9 cellular contexts compared by ENCODE assay signal in the genomic region with DNA sequence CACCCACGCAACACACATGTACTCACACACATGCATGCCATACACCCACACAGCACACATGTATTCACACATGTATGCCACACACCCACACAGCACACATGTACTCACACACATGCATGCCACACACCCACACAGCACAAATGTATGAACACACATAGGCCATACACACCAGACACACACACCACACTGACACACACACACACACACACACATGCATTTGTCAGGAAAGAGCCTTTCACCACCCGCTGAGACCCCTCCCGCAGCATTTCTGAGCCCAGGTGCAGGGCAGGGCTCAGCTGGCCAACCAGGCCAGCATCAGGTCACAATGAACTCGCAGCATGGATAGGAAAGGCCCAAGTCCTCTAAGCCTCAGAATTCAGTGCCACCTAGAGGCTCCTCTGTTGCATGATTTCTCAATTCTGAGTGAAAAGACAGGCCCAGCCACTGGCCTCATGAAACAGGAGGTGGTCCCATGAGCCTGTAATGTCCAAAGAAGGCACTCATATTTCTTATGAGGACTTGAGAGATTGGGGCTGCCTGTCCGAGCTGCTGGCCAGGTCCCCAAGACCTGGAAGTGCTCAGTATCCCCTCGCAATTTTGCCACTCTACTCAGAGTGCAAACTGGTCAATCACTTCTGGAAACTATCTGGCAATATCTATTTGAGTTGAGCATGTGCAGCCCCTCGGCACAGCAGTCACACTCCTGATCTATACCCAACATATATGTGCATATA. TPM values are rescaled to one million over a fixed set of nuclear protein-coding genes. Genes with fewer than 3 reads are reported as not detected.
DNase-seq lines count a peak whose midpoint lies in the region; ATAC-seq and TF ChIP-seq lines count a peak whose summit lies in the region.
"Had no signal": no experiment of that assay in that cellular context is flagged by ENCODE, and none has a peak within 500 bp of the region (broad histone marks: within the 10 kb centered on the region; RNA-seq: fewer than 3 reads in every experiment).

No MANE protein-coding gene starts in this region.

- H3K4me3 Mint-ChIP-seq in T-cell, result no peak overlapping the region
- H3K4me3 Mint-ChIP-seq: activated naive CD8-positive, alpha-beta T cell treated with anti-CD3 and anti-CD28 coated beads, Interleukin-2, amount 10 ng/mL, durations not matched to agents 7 days and 5 days had no signal

- H3K79me2 ChIP-seq in SK-N-SH (ENCODE audit: insufficient read depth) (no peaks in the 10 kb centered on the region), neural cell (replicated peaks; ENCODE audit: insufficient read depth, low read length) (no peaks in the 10 kb centered on the region)

- no peaks in the 10 kb centered on the region for H3F3A ChIP-seq in SK-N-SH (replicated peaks; ENCODE audit: insufficient read depth)
- H3F3A ChIP-seq in neural cell (ENCODE audit: insufficient read depth, low read length, poor library complexity, severe bottlenecking), result no peaks in the 10 kb centered on the region

- H3K9ac ChIP-seq in SK-N-SH (no peak overlapping the region), neural cell (ENCODE audit: low read length) (no peak overlapping the region)

- TF ChIP-seq EP300 in SK-N-SH (IDR thresholded peaks at IDR 0.05; ENCODE audit: borderline replicate concordance in 1 of 2, low read depth in 1 of 2, low read length in 1 of 2) (no peak), neural cell (conservative IDR thresholded peaks at IDR 0.05; ENCODE audit: poor library complexity, severe bottlenecking) (no peak)

- no peaks in the 10 kb centered on the region for H3K27me3 ChIP-seq in SK-N-SH (ENCODE audit: insufficient read depth)
- H3K27me3 ChIP-seq in neural cell (ENCODE audit: insufficient read depth, low read depth, low read length), result no peaks in the 10 kb centered on the region

- POLR2A ChIA-PET in SK-N-SH (lab: Yijun Ruan, JAX), result interaction anchor here (1.4 to 1.5 kb wide), 3 partner anchors 136 to 320 kb away, joined by 3 to 5 read pairs (median 4); a partner anchor contains a TSS
- POLR2A ChIA-PET in T-cell (lab: Charles Lee), result no interaction called here

- H4K20me1 ChIP-seq in SK-N-SH (ENCODE audit: insufficient read depth) (no peaks in the 10 kb centered on the region), neural cell (ENCODE audit: insufficient read depth) (no peaks in the 10 kb centered on the region)

- peak; percentile 41 for ATAC-seq in activated naive CD4-positive, alpha-beta T cell treated with anti-CD3 and anti-CD28 coated beads, Interleukin-2, amount 50 U/mL, for 72 hours
- no peak for ATAC-seq in T-cell (replicated peaks in 1 of 4)
- no peak for ATAC-seq in GM21576 (IDR thresholded peaks at IDR 0.05; ENCODE audit: unreplicated experiment)

- H3K9me3 ChIP-seq in SK-N-SH (no peaks in the 10 kb centered on the region), neural cell (ENCODE audit: low read length) (peaks cover 13% of the 10 kb centered on the region)

- DNase-seq in activated naive CD4-positive, alpha-beta T cell treated with anti-CD3 and anti-CD28 coated beads, Interleukin-2, amount 50 U/mL, for 72 hours (ENCODE audit: low spot score in 2 of 2), result no peak
- no peak for DNase-seq in activated naive CD4-positive, alpha-beta T cell treated with Interleukin-2 at 50 U/mL for 16 hours
- DNase-seq in NCI-H1436 treated with DMSO at 0.1 percent for 48 hours (lab: John Stamatoyannopoulos, UW) (peak; percentile 14), SK-N-SH (peak; percentile 70), fibroblast of mammary gland (ENCODE audit: low read depth) (peak; percentile 82), T-cell (no peak)
- DNase-seq: activated naive CD8-positive, alpha-beta T cell treated with anti-CD3 and anti-CD28 coated beads, Interleukin-2, amount 10 ng/mL, durations not matched to agents 7 days and 5 days had no signal

- H3K4me1 ChIP-seq in SK-N-SH (ENCODE audit: control insufficient read depth in 1 of 2, insufficient read depth in 2 of 2, low read depth in 1 of 2, low read length in 1 of 2), result peaks cover 0 to 8% of the 10 kb centered on the region in 2 experiments; a peak in 1 of 4 replicates

- H3K4me2 ChIP-seq in SK-N-SH (no peak overlapping the region), neural cell (ENCODE audit: low read length) (no peak overlapping the region)

- H3K36me3 ChIP-seq in SK-N-SH (replicated peaks in 1 of 2; ENCODE audit: control insufficient read depth in 1 of 2, insufficient read depth in 2 of 2, low read length in 1 of 2) (no peaks in the 10 kb centered on the region), neural cell (ENCODE audit: insufficient read depth, low read length) (no peaks in the 10 kb centered on the region)

- CTCF ChIA-PET in SK-N-SH (lab: Yijun Ruan, JAX) (interaction anchor here (0.5 to 2.8 kb wide), 54 partner anchors 8 to 464 kb away, joined by 3 to 42 read pairs (median 4); a partner anchor contains a TSS), T-cell (lab: Charles Lee) (no interaction called here)

- TF ChIP-seq RAD21 in SK-N-SH (IDR thresholded peaks at IDR 0.05; ENCODE audit: low read length) (peak; percentile 93), neural cell (conservative IDR thresholded peaks at IDR 0.05) (peak; percentile 86)

- H3K27ac Mint-ChIP-seq in activated naive CD4-positive, alpha-beta T cell treated with anti-CD3 and anti-CD28 coated beads, Interleukin-2, amount 50 U/mL, for 72 hours, result no peak overlapping the region
- no peak overlapping the region for H3K27ac Mint-ChIP-seq in T-cell
- H3K27ac Mint-ChIP-seq: activated naive CD8-positive, alpha-beta T cell treated with anti-CD3 and anti-CD28 coated beads, Interleukin-2, amount 10 ng/mL, durations not matched to agents 7 days and 5 days had no signal

- H3K27me3 Mint-ChIP-seq in T-cell, result peaks cover 0 to 3% of the 10 kb centered on the region in 2 donors

- WGBS in SK-N-SH (ENCODE audit: low lambda C conversion rate), result 24% methylated on average over 5 of the region's 7 CpGs

- no peak overlapping the region for H2AFZ ChIP-seq in SK-N-SH (ENCODE audit: low read depth)
- no peak overlapping the region for H2AFZ ChIP-seq in neural cell (ENCODE audit: low read depth, low read length)

- H3K36me3 Mint-ChIP-seq in activated naive CD4-positive, alpha-beta T cell treated with anti-CD3 and anti-CD28 coated beads, Interleukin-2, amount 50 U/mL, for 72 hours, result peaks cover 0 to 6% of the 10 kb centered on the region in 2 donors
- peaks cover 4% of the 10 kb centered on the region for H3K36me3 Mint-ChIP-seq in T-cell

- H3K9me3 Mint-ChIP-seq in activated naive CD4-positive, alpha-beta T cell treated with anti-CD3 and anti-CD28 coated beads, Interleukin-2, amount 50 U/mL, for 72 hours, result peaks cover 0 to 8% of the 10 kb centered on the region in 2 donors
- peaks cover 9 to 13% (median 10%) of the 10 kb centered on the region in 3 donors for H3K9me3 Mint-ChIP-seq in T-cell

- peak; percentile 72 for TF ChIP-seq CTCF in SK-N-SH (IDR thresholded peaks at IDR 0.05)
- peak; percentile 63 for TF ChIP-seq CTCF in fibroblast of mammary gland (conservative IDR thresholded peaks at IDR 0.05; ENCODE audit: control insufficient read depth, insufficient read depth, low read depth, low read length)
- TF ChIP-seq CTCF in neural cell (IDR thresholded peaks at IDR 0.05; ENCODE audit: poor library complexity, severe bottlenecking), result peak; percentile 83

- no peak overlapping the region for H3K4me3 ChIP-seq in SK-N-SH (ENCODE audit: low read depth in 2 of 2, low read length in 1 of 2)
- no peak overlapping the region for H3K4me3 ChIP-seq in fibroblast of mammary gland (ENCODE audit: control insufficient read depth, low read depth, low read length)
- H3K4me3 ChIP-seq in neural cell (ENCODE audit: low read length), result no peak overlapping the region

- peaks cover 0 to 6% (median 4%) of the 10 kb centered on the region in 3 donors for H3K4me1 Mint-ChIP-seq in T-cell

- H3K27ac ChIP-seq in SK-N-SH (ENCODE audit: low read depth in 2 of 2, low read length in 1 of 2) (no peak overlapping the region), neural cell (ENCODE audit: low read length) (no peak overlapping the region)

- H3K9me2 ChIP-seq in SK-N-SH (no peaks in the 10 kb centered on the region), neural cell (ENCODE audit: insufficient read depth, low read length) (no peaks in the 10 kb centered on the region)

TF ChIP-seq in SK-N-SH, 30 proteins besides CTCF, POLR2A, EP300 and RAD21 (continues in another document):
- TF ChIP-seq SMC3 (IDR thresholded peaks at IDR 0.05; ENCODE audit: low read depth, low read length), result peak; percentile 86
- TF ChIP-seq EZH2phosphoT487 (IDR thresholded peaks at IDR 0.05; ENCODE audit: borderline replicate concordance, low read depth), result no peak
- TF ChIP-seq POLR2AphosphoS5 (IDR thresholded peaks at IDR 0.05; ENCODE audit: low read depth, low read length), result no peak
- TF ChIP-seq, protein P1, sequence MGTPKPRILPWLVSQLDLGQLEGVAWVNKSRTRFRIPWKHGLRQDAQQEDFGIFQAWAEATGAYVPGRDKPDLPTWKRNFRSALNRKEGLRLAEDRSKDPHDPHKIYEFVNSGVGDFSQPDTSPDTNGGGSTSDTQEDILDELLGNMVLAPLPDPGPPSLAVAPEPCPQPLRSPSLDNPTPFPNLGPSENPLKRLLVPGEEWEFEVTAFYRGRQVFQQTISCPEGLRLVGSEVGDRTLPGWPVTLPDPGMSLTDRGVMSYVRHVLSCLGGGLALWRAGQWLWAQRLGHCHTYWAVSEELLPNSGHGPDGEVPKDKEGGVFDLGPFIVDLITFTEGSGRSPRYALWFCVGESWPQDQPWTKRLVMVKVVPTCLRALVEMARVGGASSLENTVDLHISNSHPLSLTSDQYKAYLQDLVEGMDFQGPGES (IDR thresholded peaks at IDR 0.05; ENCODE audit: low read depth, low read length), result no peak

TF ChIP-seq in neural cell, 6 proteins besides CTCF, POLR2A, EP300 and RAD21 (continues in another document):
- no peak for TF ChIP-seq EZH2 (IDR thresholded peaks at IDR 0.05; ENCODE audit: borderline replicate concordance, insufficient read depth, low read length, poor library complexity, severe bottlenecking)
- peak; percentile 86 for TF ChIP-seq SMC3 (conservative IDR thresholded peaks at IDR 0.05; ENCODE audit: poor library complexity)

RNA-seq across cellular contexts. Expression of a gene that starts 57.3 kb away (rescaled TPM):
- total RNA-seq in activated naive CD4-positive, alpha-beta T cell treated with anti-CD3 and anti-CD28 coated beads, Interleukin-2, amount 50 U/mL, for 72 hours, result 10 to 100 TPM; 62.1 to 85.2 TPM
- polyA plus RNA-seq in SK-N-SH (2012; rRNA removed) (39.2 and 39.6 TPM in 2 replicates), neural cell (44.2 and 45.2 TPM in 2 replicates)
- 51.7 and 60.5 TPM in 2 replicates for polyA plus RNA-seq in SK-N-SH (2012; cell fraction: cytosol; rRNA removed)
- polyA plus RNA-seq in SK-N-SH (2012; cell fraction: nucleus; rRNA removed), result 14.9 and 31.1 TPM in 2 replicates
- polyA minus RNA-seq in neural cell, result 26.1 and 28.1 TPM in 2 replicates
- 10 to 100 TPM; 12.9 to 18.1 (median 16.8) TPM for total RNA-seq in T-cell

Comparison
In these comparisons a context has a peak if more than half of its experiments do, and no peak if none do; other contexts are left out.
1. ATAC-seq: peak in activated naive CD4-positive, alpha-beta T cell treated with anti-CD3 and anti-CD28 coated beads, Interleukin-2, amount 50 U/mL, for 72 hours (2 of 2); none in T-cell (0 of 4) and GM21576 (single experiment).
2. DNase-seq: peak in NCI-H1436 treated with DMSO at 0.1 percent for 48 hours (single experiment), SK-N-SH (single experiment) and fibroblast of mammary gland (single experiment); none in activated naive CD4-positive, alpha-beta T cell treated with anti-CD3 and anti-CD28 coated beads, Interleukin-2, amount 50 U/mL, for 72 hours (0 of 2), activated naive CD4-positive, alpha-beta T cell treated with Interleukin-2 at 50 U/mL for 16 hours (single experiment) and T-cell (0 of 34).
3. Peak in every context shown above with its lines, with median percentiles within 50 percentile points of each other: CTCF ChIP-seq.